In the genomic region with DNA sequence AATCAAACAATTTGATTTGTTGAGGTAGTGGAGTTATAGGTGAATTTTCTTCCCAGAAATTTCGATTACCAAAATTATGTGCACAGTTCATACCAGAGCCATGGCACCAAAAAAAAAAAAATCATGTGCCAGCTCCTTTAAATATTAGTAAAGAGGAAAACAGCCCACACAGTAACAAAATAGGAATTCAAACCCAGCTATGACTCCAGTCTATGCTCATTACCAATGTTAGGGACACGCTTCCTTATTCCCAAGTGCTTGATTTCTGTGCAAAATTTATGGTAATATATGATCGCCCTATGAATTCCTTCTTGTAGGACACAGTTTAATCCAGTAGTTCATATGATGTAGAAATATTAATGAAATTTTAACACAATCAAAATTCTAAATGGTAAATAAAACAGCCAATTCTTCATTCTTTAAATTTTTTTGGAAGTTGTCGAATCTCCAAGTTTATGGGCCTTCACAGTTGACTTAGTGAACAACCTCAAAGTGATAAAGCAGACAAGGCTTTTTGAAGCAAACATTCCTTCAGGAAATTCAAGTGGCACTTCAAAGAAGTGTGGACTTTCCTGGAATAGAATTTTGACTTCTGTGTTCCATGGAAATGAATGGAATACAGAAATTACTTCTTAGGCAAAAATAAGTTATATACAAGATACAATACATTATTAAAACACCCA, we compare ENCODE assay signal across 10 cellular contexts. TPM values are rescaled to one million over a fixed set of nuclear protein-coding genes. Genes with fewer than 3 reads are reported as not detected.
A peak's percentile ranks its signal among the peaks of the same experiment; 100 is the strongest.
DNase-seq lines count a peak whose midpoint lies in the region; ATAC-seq, FAIRE-seq and TF ChIP-seq lines count a peak whose summit lies in the region.
"Had no signal": no experiment of that assay in that cellular context is flagged by ENCODE, and none has a peak within 500 bp of the region (broad histone marks: within the 10 kb centered on the region; RNA-seq: fewer than 3 reads in every experiment).

No MANE protein-coding gene starts in this region.

- ATAC-seq in GM21529 (IDR thresholded peaks at IDR 0.05; ENCODE audit: unreplicated experiment) = no peak

- H3K9me3 ChIP-seq in skeletal muscle tissue (ENCODE audit: control insufficient read depth in 3 of 3, low read length in 3 of 3) = no peaks in the 10 kb centered on the region
- no peaks in the 10 kb centered on the region for H3K9me3 ChIP-seq in small intestine (ENCODE audit: control insufficient read depth, low read depth)

- WGBS in small intestine, 3 donors = 75 to 82% (median 79%) methylated on average over 4 of the region's 4 CpGs

- H3K27me3 ChIP-seq in HL-60 (ENCODE audit: insufficient read depth, poor library complexity, severe bottlenecking) = no peaks in the 10 kb centered on the region
- H3K27me3 ChIP-seq in skeletal muscle tissue (ENCODE audit: control insufficient read depth in 3 of 3, insufficient read depth in 3 of 3, low read length in 3 of 3) = no peaks in the 10 kb centered on the region
- no peaks in the 10 kb centered on the region for H3K27me3 ChIP-seq in small intestine (ENCODE audit: control insufficient read depth in 2 of 2, insufficient read depth in 2 of 2, low read length in 2 of 2)

- H3K9ac ChIP-seq in skeletal muscle tissue (ENCODE audit: low read depth in 1 of 3, low read length in 3 of 3) = peak overlapping the region in 1 of 3 donors; percentile 16

- H3K4me3 Mint-ChIP-seq in activated T-helper 2 cell treated with anti-CD3 and anti-CD28 coated beads, Interferon-gamma antibody, Interleukin-2, Interleukin-4, amounts not matched to agents 10 μg/mL and 5 μg/mL and 100 μg/mL, durations not matched to agents 14 hours and 24 hours and 36 hours (ENCODE audit: low read depth) = peak overlapping the region; percentile 8

- H3K4me1 ChIP-seq in skeletal muscle tissue (ENCODE audit: control insufficient read depth in 3 of 3, insufficient read depth in 3 of 3, low read length in 3 of 3) (peaks cover 11 to 26% (median 12%) of the 10 kb centered on the region in 3 donors), small intestine (ENCODE audit: control insufficient read depth in 2 of 2, insufficient read depth in 1 of 2, low read depth in 1 of 2, low read length in 1 of 2) (peaks cover 1 to 6% of the 10 kb centered on the region in 2 donors)

- intact Hi-C loops in activated T-helper 2 cell treated with anti-CD3 and anti-CD28 coated beads, Interferon-gamma antibody, Interleukin-2, Interleukin-4, amounts not matched to agents 10 μg/mL and 5 μg/mL and 100 μg/mL, durations not matched to agents 14 hours and 24 hours and 36 hours (cut with micrococcal nuclease) = no loop called here

- H3K36me3 ChIP-seq in skeletal muscle tissue (ENCODE audit: control insufficient read depth in 3 of 3, insufficient read depth in 3 of 3, low read length in 3 of 3) (peaks cover 0 to 12% (median 10%) of the 10 kb centered on the region in 3 donors), small intestine (ENCODE audit: control insufficient read depth in 2 of 2, insufficient read depth in 2 of 2, low read length in 2 of 2) (peaks cover 0 to 2% of the 10 kb centered on the region in 2 donors)

- H3K4me3 ChIP-seq in HL-60 (replicated peaks; ENCODE audit: insufficient read depth, low read length) (peak overlapping the region; percentile 13; the same call in 1 of the 2 replicates), foreskin fibroblast (ENCODE audit: low read depth in 1 of 2, low read length in 2 of 2) (peak overlapping the region; percentile 82 to 99), skeletal muscle tissue (ENCODE audit: low read length in 3 of 3) (peak overlapping the region in 2 of 3 donors; percentile 31 to 85), small intestine (ENCODE audit: low read depth in 1 of 2, low read length in 2 of 2) (peak overlapping the region in 1 of 2 donors; percentile 42)

- TF ChIP-seq CTCF in HL-60 (IDR thresholded peaks at IDR 0.05; ENCODE audit: insufficient read depth, low read length) (no peak), foreskin fibroblast (IDR thresholded peaks at IDR 0.05; ENCODE audit: low read depth, low read length) (no peak)

- FAIRE-seq in small intestine (lab: Jason Lieb, UNC) = no peak

- peaks cover 40% of the 10 kb centered on the region for H3K4me1 Mint-ChIP-seq in activated T-helper 2 cell treated with anti-CD3 and anti-CD28 coated beads, Interferon-gamma antibody, Interleukin-2, Interleukin-4, amounts not matched to agents 10 μg/mL and 5 μg/mL and 100 μg/mL, durations not matched to agents 14 hours and 24 hours and 36 hours (ENCODE audit: low read depth)

- H3K27ac ChIP-seq in HL-60 (replicated peaks) (no peak overlapping the region), skeletal muscle tissue (ENCODE audit: low read depth, low read length) (no peak overlapping the region), small intestine (ENCODE audit: low read depth in 1 of 2, low read length in 1 of 2) (no peak overlapping the region)

- no peak overlapping the region for H3K27ac Mint-ChIP-seq in activated T-helper 2 cell treated with anti-CD3 and anti-CD28 coated beads, Interferon-gamma antibody, Interleukin-2, Interleukin-4, amounts not matched to agents 10 μg/mL and 5 μg/mL and 100 μg/mL, durations not matched to agents 14 hours and 24 hours and 36 hours

- H3K27me3 Mint-ChIP-seq in activated T-helper 2 cell treated with anti-CD3 and anti-CD28 coated beads, Interferon-gamma antibody, Interleukin-2, Interleukin-4, amounts not matched to agents 10 μg/mL and 5 μg/mL and 100 μg/mL, durations not matched to agents 14 hours and 24 hours and 36 hours (ENCODE audit: low read depth) = no peaks in the 10 kb centered on the region

- peaks cover 39% of the 10 kb centered on the region for H3K36me3 Mint-ChIP-seq in activated T-helper 2 cell treated with anti-CD3 and anti-CD28 coated beads, Interferon-gamma antibody, Interleukin-2, Interleukin-4, amounts not matched to agents 10 μg/mL and 5 μg/mL and 100 μg/mL, durations not matched to agents 14 hours and 24 hours and 36 hours (ENCODE audit: low read depth)

- H3K9me3 Mint-ChIP-seq in activated T-helper 2 cell treated with anti-CD3 and anti-CD28 coated beads, Interferon-gamma antibody, Interleukin-2, Interleukin-4, amounts not matched to agents 10 μg/mL and 5 μg/mL and 100 μg/mL, durations not matched to agents 14 hours and 24 hours and 36 hours = no peaks in the 10 kb centered on the region

- no peak for DNase-seq in HL-60 (ENCODE audit: low read depth in 1 of 2, low spot score in 1 of 2)
- no peak for DNase-seq in activated T-helper 2 cell treated with anti-CD3 and anti-CD28 coated beads, Interferon-gamma antibody, Interleukin-2, Interleukin-4, amounts not matched to agents 10 μg/mL and 5 μg/mL and 100 μg/mL, durations not matched to agents 14 hours and 24 hours and 36 hours (ENCODE audit: low spot score)
- no peak for DNase-seq in foreskin fibroblast
- DNase-seq in stimulated activated CD4-positive, alpha-beta T cell treated with anti-CD3 and anti-CD28 coated beads, Interleukin-12 subunit alpha, Interleukin-12 subunit beta, amount 100 ng/mL, for 4 hours = no peak
- DNase-seq in small intestine = no peak
- DNase-seq: activated CD4-positive, alpha-beta T cell treated with anti-CD3 and anti-CD28 coated beads for 4 hours; aorta; NCI-H1694 treated with DMSO at 0.1 percent for 48 hours had no signal

RNA-seq across cellular contexts. Expression of gene TOR1AIP2, which starts 1.9 kb away (rescaled TPM):
- total RNA-seq in activated T-helper 2 cell treated with anti-CD3 and anti-CD28 coated beads, Interferon-gamma antibody, Interleukin-2, Interleukin-4, amounts not matched to agents 10 μg/mL and 5 μg/mL and 100 μg/mL, durations not matched to agents 14 hours and 24 hours and 36 hours = 55.6 and 55.7 TPM in 2 replicates
- total RNA-seq in skeletal muscle tissue = 34.4 TPM
- 10 to 100 TPM; 13.3 to 24.2 (median 17.6) TPM for polyA plus RNA-seq in small intestine

RNA-seq across cellular contexts. Expression of gene TOR1AIP1, which starts 6.3 kb away (rescaled TPM):
- total RNA-seq in activated T-helper 2 cell treated with anti-CD3 and anti-CD28 coated beads, Interferon-gamma antibody, Interleukin-2, Interleukin-4, amounts not matched to agents 10 μg/mL and 5 μg/mL and 100 μg/mL, durations not matched to agents 14 hours and 24 hours and 36 hours = 72.2 and 82.5 TPM in 2 replicates
- total RNA-seq in skeletal muscle tissue = 28.7 TPM
- 10 to 100 TPM in 1 of 3 donors, 1 to 10 TPM in 2; 5.8 to 16.0 (median 7.0) TPM for polyA plus RNA-seq in small intestine
